29 cellular contexts compared by ENCODE assay signal in genomic region chr1:205926636-205927035, GRCh38. TPM values are rescaled to one million over a fixed set of nuclear protein-coding genes. Genes with fewer than 3 reads are reported as not detected.
"Had no signal": no experiment of that assay in that cellular context is flagged by ENCODE, and none has a peak within 500 bp of the region (broad histone marks: within the 10 kb centered on the region; RNA-seq: fewer than 3 reads in every experiment).

No MANE protein-coding gene starts in this region.

- H3K9ac ChIP-seq: parathyroid adenoma had no signal

- H3K27me3 ChIP-seq: breast epithelium, heart left ventricle, right atrium auricular region, upper lobe of right lung had no signal

- H2AFZ ChIP-seq: parathyroid adenoma had no signal

- H3K36me3 ChIP-seq: breast epithelium, heart left ventricle, right atrium auricular region, tibial artery, upper lobe of right lung had no signal

- FAIRE-seq: colon, kidney, TTC549 had no signal

- DNase-seq: activated CD4-positive, alpha-beta T cell treated with anti-CD3 and anti-CD28 coated beads for 48 hours; activated CD4-positive, alpha-beta T cell treated with anti-CD3 and anti-CD28 coated beads, Interleukin-2, amount 50 U/mL, for 48 hours; activated CD8-positive, alpha-beta memory T cell treated with anti-CD3 and anti-CD28 coated beads for 24 hours; activated gamma-delta T cell; activated naive CD4-positive, alpha-beta T cell treated with anti-CD3 and anti-CD28 coated beads, Interleukin-2, amount 10 ng/mL, durations not matched to agents 7 days and 5 days; effector memory CD4-positive, alpha-beta T cell; erythroblast; heart left ventricle; immature natural killer cell; kidney; naive thymus-derived CD4-positive, alpha-beta T cell; stimulated activated CD4-positive, alpha-beta T cell treated with anti-CD3 and anti-CD28 coated beads, Interleukin-4, amount 100 ng/mL, for 1 hour; stimulated activated naive CD8-positive, alpha-beta T cell treated with anti-CD3 and anti-CD28 coated beads, Interleukin-15, Interleukin-2, amounts not matched to agents 100 U/mL and 50 U/mL, for 24 hours; upper lobe of right lung had no signal

- H3K79me2 ChIP-seq: parathyroid adenoma had no signal

- H3K4me1 ChIP-seq: breast epithelium, parathyroid adenoma, tibial artery, upper lobe of right lung had no signal

- H3K9me3 ChIP-seq: breast epithelium, heart left ventricle, right atrium auricular region, tibial artery, upper lobe of right lung had no signal

- H3K27ac ChIP-seq: breast epithelium, heart left ventricle, parathyroid adenoma, right atrium auricular region, tibial artery, upper lobe of right lung, VCaP had no signal

- ATAC-seq: heart left ventricle; naive thymus-derived CD4-positive, alpha-beta T cell; stimulated activated naive CD8-positive, alpha-beta T cell treated with anti-CD3 and anti-CD28 coated beads, Interleukin-15, Interleukin-2, amounts not matched to agents 100 U/mL and 50 U/mL, for 24 hours; upper lobe of right lung had no signal

- H3K4me3 ChIP-seq: breast epithelium, heart left ventricle, right atrium auricular region, tibial artery, upper lobe of right lung had no signal

RNA-seq across cellular contexts. Expression of gene SLC26A9, which starts 16.6 kb away (rescaled TPM):
- total RNA-seq: activated naive CD8-positive, alpha-beta T cell treated with anti-CD3 and anti-CD28 coated beads, Interleukin-2, amount 10 ng/mL, durations not matched to agents 7 days and 5 days; breast epithelium; dermis microvascular lymphatic vessel endothelial cell; fibroblast of lung; fibroblast of villous mesenchyme; naive thymus-derived CD4-positive, alpha-beta T cell; pulmonary artery endothelial cell; subcutaneous adipose tissue; T-helper 1 cell treated with Interleukin-12 subunit alpha and Interleukin-12 subunit beta and Interleukin-4 antibody, amounts not matched to agents 30 ng/mL and 1 ng/mL, for 36 hours had no signal
- polyA plus RNA-seq: fibroblast of lung; immature natural killer cell; naive thymus-derived CD4-positive, alpha-beta T cell; neural cell had no signal
